ENCODE assay signal across 19 cellular contexts in genomic region chr11:73361953-73362776, GRCh38. TPM values are rescaled to one million over a fixed set of nuclear protein-coding genes. Genes with fewer than 3 reads are reported as not detected.
DNase-seq lines count a peak whose midpoint lies in the region; ATAC-seq and TF ChIP-seq lines count a peak whose summit lies in the region.
"Had no signal": no experiment of that assay in that cellular context is flagged by ENCODE, and none has a peak within 500 bp of the region (broad histone marks: within the 10 kb centered on the region; RNA-seq: fewer than 3 reads in every experiment).

No MANE protein-coding gene starts in this region.

- no peak overlapping the region for H3K4me3 ChIP-seq in HEK293 (ENCODE audit: low read depth, low read length)
- H3K4me3 ChIP-seq in iPS-18a (ENCODE audit: low read length) = peak overlapping the region; percentile 40
- H3K4me3 ChIP-seq in testis = peak overlapping the region in 1 of 2 donors; percentile 12
- H3K4me3 ChIP-seq: breast epithelium, GM12878, mucosa of descending colon, pancreas, skin epidermis had no signal

- in situ Hi-C loops in SK-MEL-5 (cut with HindIII; ENCODE audit: low pct_unique_long_range_greater_than_20kb, low sequenced_read_pairs) = no loop called here

- H3K36me3 ChIP-seq in HEK293 (ENCODE audit: control insufficient read depth in 2 of 2, insufficient read depth in 1 of 2, low read length in 2 of 2) = peaks cover 0 to 62% of the 10 kb centered on the region in 2 experiments; a peak in 1 of 3 replicates
- H3K36me3 ChIP-seq in iPS-18a (ENCODE audit: control insufficient read depth, low read depth, low read length) = no peaks in the 10 kb centered on the region
- H3K36me3 ChIP-seq in testis (ENCODE audit: low read depth, missing control alignments) = no peaks in the 10 kb centered on the region

- TF ChIP-seq POLR2A in testis (IDR thresholded peaks at IDR 0.05) = no peak

- DNase-seq in SK-MEL-5 (ENCODE audit: low read depth, low spot score) = peak; percentile 22
- peak; percentile 42 for DNase-seq in testis
- no peak for DNase-seq in stimulated activated naive CD4-positive, alpha-beta T cell treated with Interleukin-2 at 50 U/mL for 16 hours (lab: John Stamatoyannopoulos, UW)
- no peak for DNase-seq in left lobe of liver (ENCODE audit: low spot score)
- no peak for DNase-seq in NCI-H187 (lab: John Stamatoyannopoulos, UW)
- DNase-seq: activated CD4-positive, alpha-beta T cell treated with anti-CD3 and anti-CD28 coated beads for 48 hours; activated naive CD8-positive, alpha-beta T cell treated with anti-CD3 and anti-CD28 coated beads for 36 hours; CD8-positive, alpha-beta T cell; effector CD8-positive, alpha-beta T cell; mucosa of descending colon; NCI-H2029; NCI-H69; RPMI8226 had no signal

- no peak for TF ChIP-seq CTCF in HEK293 (tag by site-specific recombination; IDR thresholded peaks at IDR 0.05)
- TF ChIP-seq CTCF in testis (IDR thresholded peaks at IDR 0.05) = no peak

- no peak for ATAC-seq in left lobe of liver
- ATAC-seq: CD8-positive, alpha-beta T cell; GM12878; mucosa of descending colon; pancreas had no signal

- CTCF ChIA-PET in HEK293 (lab: Yijun Ruan, JAX) = interaction anchor here (0.6 to 7.2 kb wide), 4 partner anchors 11 to 56 kb away, joined by 3 to 50 read pairs (median 7); no protein-coding TSS in a partner anchor

- H3K9ac ChIP-seq in iPS-18a (ENCODE audit: low read length) = no peak overlapping the region

- H3K27me3 ChIP-seq in iPS-18a (ENCODE audit: control insufficient read depth, insufficient read depth, low read length) = peaks cover 3% of the 10 kb centered on the region
- H3K27me3 ChIP-seq in testis = no peaks in the 10 kb centered on the region
- H3K27me3 ChIP-seq: breast epithelium, pancreas had no signal

- H3K27ac ChIP-seq in HEK293 (ENCODE audit: extremely low read depth, low read depth, low read length) = no peak overlapping the region
- no peak overlapping the region for H3K27ac ChIP-seq in iPS-18a (ENCODE audit: low read length)
- no peak overlapping the region for H3K27ac ChIP-seq in testis
- H3K27ac ChIP-seq: breast epithelium, pancreas had no signal

- H3K9me3 ChIP-seq in HEK293 (ENCODE audit: control insufficient read depth, insufficient read depth, low read depth, low read length) (no peaks in the 10 kb centered on the region), iPS-18a (ENCODE audit: control insufficient read depth, low read depth, low read length) (no peaks in the 10 kb centered on the region), testis (no peaks in the 10 kb centered on the region)
- H3K9me3 ChIP-seq: breast epithelium, mucosa of descending colon, pancreas had no signal

- intact Hi-C loops in testis (cut with DNase I; ENCODE audit: low total_unique reads) = no loop called here

- POLR2A ChIA-PET in HEK293 (lab: Yijun Ruan, JAX) = no interaction called here

- H3K4me1 ChIP-seq in HEK293 (ENCODE audit: control insufficient read depth, insufficient read depth, low read length) = no peaks in the 10 kb centered on the region
- H3K4me1 ChIP-seq in iPS-18a (ENCODE audit: control insufficient read depth, low read depth, low read length) = no peaks in the 10 kb centered on the region
- H3K4me1 ChIP-seq in testis = peaks cover 10% of the 10 kb centered on the region
- H3K4me1 ChIP-seq: breast epithelium, pancreas had no signal

- 63 to 90% methylated on average over 9 to 70 of the region's 70 CpGs for WGBS in testis, 2 donors

TF ChIP-seq in HEK293, 187 proteins besides CTCF, POLR2A, EP300 and RAD21:
- no peak for TF ChIP-seq ZNF335 (tag by site-specific recombination; conservative IDR thresholded peaks at IDR 0.05)
- no peak for TF ChIP-seq ZNF248 (tag by site-specific recombination; IDR thresholded peaks at IDR 0.05)
- no peak for TF ChIP-seq ZNF626 (tag by site-specific recombination; IDR thresholded peaks at IDR 0.05)
- TF ChIP-seq PRDM6 (tag by site-specific recombination; IDR thresholded peaks at IDR 0.05) = no peak
- peak; percentile 75 for TF ChIP-seq KLF9 (tag by site-specific recombination; IDR thresholded peaks at IDR 0.05; ENCODE audit: low read depth)
- TF ChIP-seq SP7 (tag by site-specific recombination; IDR thresholded peaks at IDR 0.05) = no peak
- TF ChIP-seq ZBTB26 (tag by site-specific recombination; optimal IDR thresholded peaks at IDR 0.05) = no peak
- TF ChIP-seq ZNF645 (tag by site-specific recombination; IDR thresholded peaks at IDR 0.05) = no peak
- peak; percentile 53; the same call in 1 of the 2 replicates for TF ChIP-seq KLF8 (tag by site-specific recombination; IDR thresholded peaks at IDR 0.05)
- TF ChIP-seq ZNF596 (tag by site-specific recombination; IDR thresholded peaks at IDR 0.05) = no peak
TF ChIP-seq in HEK293: peak in this region for 2.

RNA-seq across cellular contexts. Expression of gene RELT, which starts 14.0 kb away (rescaled TPM):
- 11.8 and 11.9 TPM in 2 replicates for total RNA-seq in SK-MEL-5 (2014; rRNA removed; shearing (Covaris generic))
- 13.4 and 15.7 TPM in 2 replicates for polyA plus RNA-seq in SK-MEL-5 (2015; cell fraction: cytosol; rRNA removed)
- 24.1 and 35.5 TPM in 2 replicates for polyA plus RNA-seq in SK-MEL-5 (2015; cell fraction: nucleus; rRNA removed)
- 1 to 10 TPM; 8.4 to 8.6 TPM for total RNA-seq in testis
- polyA plus RNA-seq in testis (ENCODE audit: insufficient read depth, low read depth, low replicate concordance) = 6.2 TPM
- 1.4 TPM for total RNA-seq in left lobe of liver

RNA-seq across cellular contexts. Expression of gene ARHGEF17, which starts 54.1 kb away (rescaled TPM):
- total RNA-seq in SK-MEL-5 (2014; rRNA removed; shearing (Covaris generic)) = 1.1 and 1.5 TPM in 2 replicates
- polyA plus RNA-seq in SK-MEL-5 (2015; cell fraction: cytosol; rRNA removed) = 5.2 and 7.0 TPM in 2 replicates
- polyA plus RNA-seq in SK-MEL-5 (2015; cell fraction: nucleus; rRNA removed) = 19.2 and 24.5 TPM in 2 replicates
- 10 to 100 TPM; 50.1 to 58.5 TPM for total RNA-seq in testis
- polyA plus RNA-seq in testis (ENCODE audit: insufficient read depth, low read depth, low replicate concordance) = 29.4 TPM
- total RNA-seq in left lobe of liver = 6.8 TPM

Comparison
In these comparisons a context has a peak if more than half of its experiments do, and no peak if none do; other contexts are left out.
1. DNase-seq: peak in SK-MEL-5 (single experiment) and testis (single experiment); none in stimulated activated naive CD4-positive, alpha-beta T cell treated with Interleukin-2 at 50 U/mL for 16 hours (single experiment), left lobe of liver (single experiment) and NCI-H187 (0 of 2).